8 cellular contexts compared by ENCODE assay signal in genomic region chr7:134432296-134433152, GRCh38. TPM values are rescaled to one million over a fixed set of nuclear protein-coding genes. Genes with fewer than 3 reads are reported as not detected.
DNase-seq lines count a peak whose midpoint lies in the region; ATAC-seq, FAIRE-seq and TF ChIP-seq lines count a peak whose summit lies in the region.

No MANE protein-coding gene starts in this region.

- peaks cover 49% of the 10 kb centered on the region for H3K4me1 Mint-ChIP-seq in HFFc6 (ENCODE audit: low read depth)
- peaks cover 13% of the 10 kb centered on the region for H3K4me1 Mint-ChIP-seq in activated naive CD8-positive, alpha-beta T cell treated with anti-CD3 and anti-CD28 coated beads, Interleukin-2, amount 10 ng/mL, durations not matched to agents 7 days and 5 days

- H3K27me3 Mint-ChIP-seq in HFFc6 (ENCODE audit: insufficient read depth): peaks cover 1% of the 10 kb centered on the region; the same call in 1 of the 2 replicates
- H3K27me3 Mint-ChIP-seq in activated naive CD8-positive, alpha-beta T cell treated with anti-CD3 and anti-CD28 coated beads, Interleukin-2, amount 10 ng/mL, durations not matched to agents 7 days and 5 days: peaks cover 7% of the 10 kb centered on the region

- intact Hi-C loops in Right ventricle myocardium superior (cut with DNase I) (loop anchor here (2.0 to 10.0 kb wide), 3 partner anchors 80 to 170 kb away; partner anchors contain the start of gene AKR1B15), pancreas (cut with DNase I) (loop anchor here in 1 of 3 donors (10.0 kb wide), 1 partner anchor 82 kb away; no protein-coding TSS in a partner anchor), thyroid gland (cut with DNase I) (loop anchor here (2.0 to 5.0 kb wide), 2 partner anchors 80 to 175 kb away; no protein-coding TSS in a partner anchor)

- H3K27me3 ChIP-seq in GM06990 (replicated peaks; ENCODE audit: control insufficient read depth, insufficient read depth, low read length) (no peaks in the 10 kb centered on the region), pancreas (no peaks in the 10 kb centered on the region), thyroid gland (no peaks in the 10 kb centered on the region)

- DNase-seq in GM06990 (ENCODE audit: extremely low read depth, insufficient read length) (peak; percentile 75), HFFc6 (peak; percentile 82), MV-4-11 (lab: John Stamatoyannopoulos, UW) (peak; percentile 78), SKM-1 treated with dmso at 0.1 percent for 144 hours (lab: John Stamatoyannopoulos, UW; ENCODE audit: unreplicated experiment) (peak; percentile 90), Right ventricle myocardium superior (peak; percentile 92), pancreas (peak; percentile 64 to 83 (median 78)), thyroid gland (peak; percentile 72 to 74)
- DNase-seq in activated naive CD8-positive, alpha-beta T cell treated with anti-CD3 and anti-CD28 coated beads, Interleukin-2, amount 10 ng/mL, durations not matched to agents 7 days and 5 days: peak; percentile 69

- no peaks in the 10 kb centered on the region for H3K9me3 Mint-ChIP-seq in HFFc6
- no peaks in the 10 kb centered on the region for H3K9me3 Mint-ChIP-seq in activated naive CD8-positive, alpha-beta T cell treated with anti-CD3 and anti-CD28 coated beads, Interleukin-2, amount 10 ng/mL, durations not matched to agents 7 days and 5 days

- FAIRE-seq in pancreas (lab: Jason Lieb, UNC): no peak

- no peaks in the 10 kb centered on the region for H3K36me3 ChIP-seq in GM06990 (ENCODE audit: control insufficient read depth, insufficient read depth, low read length)
- H3K36me3 ChIP-seq in pancreas: no peaks in the 10 kb centered on the region
- no peaks in the 10 kb centered on the region for H3K36me3 ChIP-seq in thyroid gland

- H3K9me3 ChIP-seq in pancreas (no peaks in the 10 kb centered on the region), thyroid gland (no peaks in the 10 kb centered on the region)

- no peaks in the 10 kb centered on the region for H3K4me1 ChIP-seq in pancreas
- H3K4me1 ChIP-seq in thyroid gland: peaks cover 0 to 5% of the 10 kb centered on the region in 2 donors

- H3K4me3 Mint-ChIP-seq in HFFc6: peak overlapping the region; percentile 89
- H3K4me3 Mint-ChIP-seq in activated naive CD8-positive, alpha-beta T cell treated with anti-CD3 and anti-CD28 coated beads, Interleukin-2, amount 10 ng/mL, durations not matched to agents 7 days and 5 days: peak overlapping the region; percentile 86

- ATAC-seq in activated naive CD8-positive, alpha-beta T cell treated with anti-CD3 and anti-CD28 coated beads, Interleukin-2, amount 10 ng/mL, durations not matched to agents 7 days and 5 days (ENCODE audit: low read depth): peak; percentile 94
- peak; percentile 98 for ATAC-seq in Right ventricle myocardium superior (ENCODE audit: poor library complexity)
- peak; percentile 97 to 99 (median 98) for ATAC-seq in pancreas

- peak overlapping the region; percentile 94 for H3K27ac Mint-ChIP-seq in HFFc6
- H3K27ac Mint-ChIP-seq in activated naive CD8-positive, alpha-beta T cell treated with anti-CD3 and anti-CD28 coated beads, Interleukin-2, amount 10 ng/mL, durations not matched to agents 7 days and 5 days: peak overlapping the region; percentile 90

- 4 to 5% methylated on average over 31 of the region's 31 CpGs for WGBS in pancreas, 2 donors
- WGBS in thyroid gland, 2 donors: 5 to 6% methylated on average over 27 to 30 of the region's 31 CpGs

- POLR2A ChIA-PET in activated naive CD8-positive, alpha-beta T cell treated with anti-CD3 and anti-CD28 coated beads, Interleukin-2, amount 10 ng/mL, durations not matched to agents 7 days and 5 days (lab: Charles Lee): interaction anchor here (1.3 to 1.7 kb wide), 2 partner anchors 27 to 82 kb away, joined by 7 to 13 read pairs; partner anchors contain the start of gene AKR1B1

- peak in 1 of 2 donors; percentile 22 for TF ChIP-seq POLR2A in thyroid gland (IDR thresholded peaks at IDR 0.05)

- H3K27ac ChIP-seq in pancreas: peak overlapping the region in 2 of 4 donors; percentile 66 to 80
- peak overlapping the region in 2 of 3 donors; percentile 44 to 63 for H3K27ac ChIP-seq in thyroid gland

- H3K4me3 ChIP-seq in GM06990 (replicated peaks; ENCODE audit: low read depth, low read length) (peak overlapping the region; percentile 30; the same call in 1 of the 2 replicates), pancreas (peak overlapping the region in 2 of 4 donors; percentile 19 to 37), thyroid gland (replicated peaks in 1 of 3) (peak overlapping the region in 1 of 3 donors; percentile 15)

- peak; percentile 53 for TF ChIP-seq CTCF in GM06990 (IDR thresholded peaks at IDR 0.05; ENCODE audit: insufficient read depth, low read length, poor library complexity, severe bottlenecking)
- TF ChIP-seq CTCF in HFFc6 (IDR thresholded peaks at IDR 0.05): peak; percentile 91
- peak; percentile 12 to 66 (median 53) for TF ChIP-seq CTCF in pancreas (IDR thresholded peaks at IDR 0.05)
- peak; percentile 38 to 98 (median 74) for TF ChIP-seq CTCF in thyroid gland (IDR thresholded peaks at IDR 0.05)

- H3K36me3 Mint-ChIP-seq in HFFc6 (ENCODE audit: low read depth): 0 out of 2 replicates have a peak, but pooled peaks cover under 1% of the 10 kb centered on the region
- H3K36me3 Mint-ChIP-seq in activated naive CD8-positive, alpha-beta T cell treated with anti-CD3 and anti-CD28 coated beads, Interleukin-2, amount 10 ng/mL, durations not matched to agents 7 days and 5 days: no peaks in the 10 kb centered on the region

RNA-seq across cellular contexts. Expression of gene AKR1B1, which starts 26.4 kb away (rescaled TPM):
- 100 to 1,000 TPM; 208 to 232 (median 223) TPM for total RNA-seq in HFFc6 (2021; fragmentation: NEBNext Ultra II Directional; extraction: Animal tissue kit (Norgen Biotek cat#: 25700))
- 10 to 100 TPM; 85.1 to 91.0 TPM for total RNA-seq in activated naive CD8-positive, alpha-beta T cell treated with anti-CD3 and anti-CD28 coated beads, Interleukin-2, amount 10 ng/mL, durations not matched to agents 7 days and 5 days
- 208 TPM for total RNA-seq in Right ventricle myocardium superior
- total RNA-seq in pancreas: 10 to 100 TPM; 13.2 to 47.1 (median 19.2) TPM
- polyA plus RNA-seq in pancreas: 10 to 100 TPM; 17.5 to 34.8 TPM
- total RNA-seq in thyroid gland: 100 to 1,000 TPM in 1 of 4 donors, 10 to 100 TPM in 3; 39.4 to 103 (median 63.0) TPM
